Comparison of ENCODE assay signal across 8 cellular contexts in genomic region chr4:26857278-26858034, GRCh38. TPM values are rescaled to one million over a fixed set of nuclear protein-coding genes. Genes with fewer than 3 reads are reported as not detected.
A peak's percentile ranks its signal among the peaks of the same experiment; 100 is the strongest.
DNase-seq lines count a peak whose midpoint lies in the region; ATAC-seq and TF ChIP-seq lines count a peak whose summit lies in the region.

No MANE protein-coding gene starts in this region.

- no peaks in the 10 kb centered on the region for H3K36me3 ChIP-seq in liver (ENCODE audit: control insufficient read depth in 4 of 4, insufficient read depth in 3 of 4, low read depth in 1 of 4, low read length in 3 of 4)

- intact Hi-C loops in dendritic cell treated with granulocyte-macrophage colony-stimulating factor and Interleukin-4, amounts not matched to agents 40 ng/mL and 50 ng/mL, for 4 days (cut with micrococcal nuclease), result loop anchor here (10.0 kb wide), 1 partner anchor 113 kb away; no protein-coding TSS in a partner anchor

- peaks cover 2% of the 10 kb centered on the region for H3K27me3 Mint-ChIP-seq in dendritic cell treated with granulocyte-macrophage colony-stimulating factor and Interleukin-4, amounts not matched to agents 40 ng/mL and 50 ng/mL, for 4 days

- peak in 1 of 2 donors; percentile 33 for TF ChIP-seq RAD21 in liver (IDR thresholded peaks at IDR 0.05)

- WGBS in liver, result under 1% methylated on average over 65 of the region's 65 CpGs

- peaks cover 29% of the 10 kb centered on the region for H3K36me3 Mint-ChIP-seq in dendritic cell treated with granulocyte-macrophage colony-stimulating factor and Interleukin-4, amounts not matched to agents 40 ng/mL and 50 ng/mL, for 4 days (ENCODE audit: low read depth)

- peak overlapping the region; percentile 95 for H3K27ac ChIP-seq in C4-2B
- peak overlapping the region; percentile 91 to 95 for H3K27ac ChIP-seq in liver (ENCODE audit: low read depth in 1 of 2, low read length in 2 of 2)

- H3K9ac ChIP-seq in liver (ENCODE audit: low read depth in 1 of 2, low read length in 2 of 2), result peak overlapping the region; percentile 63 to 94

- H3K4me1 Mint-ChIP-seq in dendritic cell treated with granulocyte-macrophage colony-stimulating factor and Interleukin-4, amounts not matched to agents 40 ng/mL and 50 ng/mL, for 4 days (ENCODE audit: low read depth), result peaks cover 40% of the 10 kb centered on the region

- ATAC-seq in GM19328 (IDR thresholded peaks at IDR 0.05; ENCODE audit: unreplicated experiment), result peak; percentile 43
- ATAC-seq in HG03457 (IDR thresholded peaks at IDR 0.05; ENCODE audit: unreplicated experiment), result peak; percentile 47

- TF ChIP-seq CTCF in C4-2B (conservative IDR thresholded peaks at IDR 0.05) (no peak), liver (IDR thresholded peaks at IDR 0.05; ENCODE audit: low read depth, low read length, missing input control) (peak; percentile 19)

- peak overlapping the region; percentile 86 for H3K27ac Mint-ChIP-seq in dendritic cell treated with granulocyte-macrophage colony-stimulating factor and Interleukin-4, amounts not matched to agents 40 ng/mL and 50 ng/mL, for 4 days

- peak overlapping the region; percentile 72 to 91 (median 73) for H3K4me3 ChIP-seq in liver (ENCODE audit: low read depth in 1 of 3, low read length in 3 of 3)

- no peaks in the 10 kb centered on the region for H3K9me3 ChIP-seq in liver (ENCODE audit: control insufficient read depth in 4 of 4, low read length in 3 of 4)

- peak; percentile 82 for DNase-seq in NCI-H526 treated with DMSO at 0.1 percent for 48 hours (lab: John Stamatoyannopoulos, UW)
- peak; percentile 85 to 86 for DNase-seq in activated CD4-positive, alpha-beta T cell treated with anti-CD3 and anti-CD28 coated beads, Interleukin-2, amount 50 U/mL, for 24 hours (ENCODE audit: low read depth in 1 of 2, low spot score in 1 of 2)
- peak; percentile 86 to 90 for DNase-seq in stimulated activated CD4-positive, alpha-beta T cell treated with anti-CD3 and anti-CD28 coated beads, Interleukin-2, amount 100 ng/mL, for 48 hours

- peaks cover 5 to 32% (median 25%) of the 10 kb centered on the region in 4 donors for H3K4me1 ChIP-seq in liver (ENCODE audit: control insufficient read depth in 4 of 4, insufficient read depth in 4 of 4, low read length in 3 of 4)

- peak overlapping the region; percentile 78 for H3K4me3 Mint-ChIP-seq in dendritic cell treated with granulocyte-macrophage colony-stimulating factor and Interleukin-4, amounts not matched to agents 40 ng/mL and 50 ng/mL, for 4 days

- no peaks in the 10 kb centered on the region for H3K9me3 Mint-ChIP-seq in dendritic cell treated with granulocyte-macrophage colony-stimulating factor and Interleukin-4, amounts not matched to agents 40 ng/mL and 50 ng/mL, for 4 days

- H3K27me3 ChIP-seq in liver (ENCODE audit: control insufficient read depth in 4 of 4, insufficient read depth in 4 of 4, low read length in 3 of 4), result no peaks in the 10 kb centered on the region

TF ChIP-seq in liver, 16 proteins besides CTCF, POLR2A, EP300 and RAD21:
- TF ChIP-seq MAX (IDR thresholded peaks at IDR 0.05) (no peak), HNF4A (conservative IDR thresholded peaks at IDR 0.05) (peak in 1 of 2 donors; percentile 29), GABPA (IDR thresholded peaks at IDR 0.05 in 1 of 2, conservative IDR thresholded peaks at IDR 0.05 in 1 of 2) (peak in 1 of 2 donors; percentile 73), YY1 (IDR thresholded peaks at IDR 0.05) (no peak), EGR1 (IDR thresholded peaks at IDR 0.05; ENCODE audit: low read depth in 2 of 2) (peak; percentile 91)

RNA-seq across cellular contexts. Expression of gene STIM2, which starts 3.2 kb away (rescaled TPM):
- total RNA-seq in liver, result 10 to 100 TPM in 1 of 2 donors, 1 to 10 TPM in 1; 5.4 to 11.1 TPM
- 1 to 10 TPM; 6.6 to 7.2 TPM for polyA plus RNA-seq in liver

Comparison
In these comparisons a context has a peak if more than half of its experiments do, and no peak if none do; other contexts are left out.
1. Peak in every context shown above with its lines: DNase-seq, ATAC-seq, H3K4me3 ChIP-seq and H3K27ac ChIP-seq.